In the genomic region with DNA sequence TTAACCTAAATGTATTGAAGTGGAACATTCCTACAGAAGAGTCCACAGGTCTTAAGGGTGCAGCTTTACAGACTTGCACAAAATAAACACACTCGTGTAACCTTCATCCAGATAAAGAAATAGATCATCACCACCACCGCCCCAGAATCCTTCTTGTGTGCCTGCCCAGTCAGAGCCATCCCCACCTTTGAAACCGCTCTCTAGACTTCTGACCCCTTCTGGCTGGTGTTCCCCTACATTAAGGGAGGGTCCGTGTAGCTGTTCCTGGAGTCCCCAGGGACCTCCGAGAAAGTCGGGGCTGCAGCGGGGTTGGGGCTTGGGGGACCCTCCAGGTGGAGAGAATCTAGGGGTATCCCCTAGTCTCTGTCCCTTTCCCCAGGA, we compare ENCODE assay signal across 12 cellular contexts. TPM values are rescaled to one million over a fixed set of nuclear protein-coding genes. Genes with fewer than 3 reads are reported as not detected.
DNase-seq lines count a peak whose midpoint lies in the region; ATAC-seq and TF ChIP-seq lines count a peak whose summit lies in the region.
"Had no signal": no experiment of that assay in that cellular context is flagged by ENCODE, and none has a peak within 500 bp of the region (broad histone marks: within the 10 kb centered on the region; RNA-seq: fewer than 3 reads in every experiment).

No MANE protein-coding gene starts in this region.

- WGBS in GM23248 (ENCODE audit: low coverage in 1 of 2, low lambda C conversion rate in 2 of 2, missing lambda C conversion rate in 2 of 2), 2 experiments, result 10 to 14% methylated on average over 7 of the region's 7 CpGs
- WGBS in psoas muscle, 3 donors, result 26 to 33% (median 33%) methylated on average over 7 of the region's 7 CpGs

- no peaks in the 10 kb centered on the region for H3F3A ChIP-seq in GM23248 (ENCODE audit: insufficient read depth)
- H3F3A ChIP-seq in MM.1S (ENCODE audit: insufficient read depth, low read length), result no peaks in the 10 kb centered on the region

- peak overlapping the region; percentile 90 for H3K4me2 ChIP-seq in GM23248 (ENCODE audit: unreplicated experiment)
- H3K4me2 ChIP-seq in MM.1S (ENCODE audit: low read depth, low read length), result peak overlapping the region; percentile 73; the same call in 1 of the 2 replicates
- peak overlapping the region; percentile 81 for H3K4me2 ChIP-seq in fibroblast of lung (ENCODE audit: extremely low read depth, insufficient read depth, low read length)

- peak overlapping the region; percentile 58 for H3K4me3 ChIP-seq in GM23248
- no peak overlapping the region for H3K4me3 ChIP-seq in MM.1S (ENCODE audit: low read length)
- peak overlapping the region in 3 of 4 experiments; percentile 21 to 91 (median 40) for H3K4me3 ChIP-seq in fibroblast of lung (replicated peaks in 1 of 4; ENCODE audit: control extremely low read depth in 1 of 4, insufficient read depth in 1 of 4, low read depth in 3 of 4, low read length in 4 of 4)
- H3K4me3 ChIP-seq in psoas muscle, result peak overlapping the region; percentile 31

- no peak for TF ChIP-seq POLR2A in GM18505 (IDR thresholded peaks at IDR 0.05; ENCODE audit: borderline replicate concordance, extremely low read depth, insufficient read depth, insufficient read length)

- H3K9me2 ChIP-seq in GM23248 (ENCODE audit: insufficient read depth) (no peaks in the 10 kb centered on the region), MM.1S (replicated peaks; ENCODE audit: insufficient read depth, low read length) (no peaks in the 10 kb centered on the region)

- H3K27me3 ChIP-seq in GM23248 (replicated peaks; ENCODE audit: insufficient read depth), result peaks cover 64% of the 10 kb centered on the region
- H3K27me3 ChIP-seq in MM.1S (replicated peaks; ENCODE audit: insufficient read depth, low read length), result peaks cover 21% of the 10 kb centered on the region
- H3K27me3 ChIP-seq in fibroblast of lung (ENCODE audit: control insufficient read depth, insufficient read depth, low read length), result no peaks in the 10 kb centered on the region
- peaks cover 0 to 64% (median 33%) of the 10 kb centered on the region in 3 donors for H3K27me3 ChIP-seq in psoas muscle (ENCODE audit: insufficient read depth in 3 of 3, low read length in 2 of 3)

- H4K20me1 ChIP-seq in GM23248 (ENCODE audit: insufficient read depth), result no peaks in the 10 kb centered on the region
- H4K20me1 ChIP-seq in MM.1S (ENCODE audit: insufficient read depth, low read length), result no peaks in the 10 kb centered on the region
- no peaks in the 10 kb centered on the region for H4K20me1 ChIP-seq in fibroblast of lung (ENCODE audit: control insufficient read depth, extremely low read depth, insufficient read depth, low read length)

- no peak overlapping the region for H3K27ac ChIP-seq in GM23248
- no peak overlapping the region for H3K27ac ChIP-seq in MM.1S (ENCODE audit: low read length)
- H3K27ac ChIP-seq in fibroblast of lung (ENCODE audit: insufficient read depth, low read length), result peak overlapping the region; percentile 93
- no peak overlapping the region for H3K27ac ChIP-seq in psoas muscle
- H3K27ac ChIP-seq: pancreas, vagina had no signal

- TF ChIP-seq CTCF in MM.1S (IDR thresholded peaks at IDR 0.05; ENCODE audit: low read length), result no peak
- TF ChIP-seq CTCF in fibroblast of lung (conservative IDR thresholded peaks at IDR 0.05 in 1 of 2, IDR thresholded peaks at IDR 0.05 in 1 of 2; ENCODE audit: low read depth in 1 of 2, low read length in 2 of 2), result no peak
- TF ChIP-seq CTCF in psoas muscle (IDR thresholded peaks at IDR 0.05), result no peak

- H3K79me2 ChIP-seq in GM23248 (ENCODE audit: insufficient read depth) (no peaks in the 10 kb centered on the region), MM.1S (ENCODE audit: low read length) (no peaks in the 10 kb centered on the region), fibroblast of lung (ENCODE audit: control insufficient read depth, insufficient read depth, low read length) (peaks cover 100% of the 10 kb centered on the region)

- H3K4me1 ChIP-seq in GM23248 (ENCODE audit: insufficient read depth), result no peaks in the 10 kb centered on the region
- no peaks in the 10 kb centered on the region for H3K4me1 ChIP-seq in MM.1S (ENCODE audit: low read length)
- peaks cover 58% of the 10 kb centered on the region for H3K4me1 ChIP-seq in fibroblast of lung (ENCODE audit: control insufficient read depth, extremely low read depth, insufficient read depth, low read length)
- no peaks in the 10 kb centered on the region for H3K4me1 ChIP-seq in psoas muscle

- intact Hi-C loops in psoas muscle (cut with DNase I), result no loop called here

- H3K9me3 ChIP-seq in GM23248 (ENCODE audit: low read depth) (no peaks in the 10 kb centered on the region), MM.1S (replicated peaks; ENCODE audit: insufficient read depth, low read length) (no peaks in the 10 kb centered on the region), fibroblast of lung (ENCODE audit: control insufficient read depth, insufficient read depth, low read depth, low read length) (no peaks in the 10 kb centered on the region), psoas muscle (no peaks in the 10 kb centered on the region)
- H3K9me3 ChIP-seq: pancreas, vagina had no signal

- H3K36me3 ChIP-seq in GM23248 (ENCODE audit: low read depth) (no peaks in the 10 kb centered on the region), MM.1S (replicated peaks; ENCODE audit: insufficient read depth, low read length) (no peaks in the 10 kb centered on the region), fibroblast of lung (ENCODE audit: control insufficient read depth, insufficient read depth, low read length) (peaks cover 9% of the 10 kb centered on the region), psoas muscle (ENCODE audit: insufficient read depth in 1 of 2, low read depth in 1 of 2) (no peaks in the 10 kb centered on the region)
- H3K36me3 ChIP-seq: pancreas, vagina had no signal

- ATAC-seq in psoas muscle, result no peak
- ATAC-seq in GM18505 (IDR thresholded peaks at IDR 0.05; ENCODE audit: unreplicated experiment), result no peak

- DNase-seq in GM23248 (no peak), MM.1S (no peak), fibroblast of lung (ENCODE audit: low read depth in 2 of 2) (no peak), psoas muscle (no peak), NOMO-1 treated with DMSO at 0.1 percent for 48 hours (lab: John Stamatoyannopoulos, UW; ENCODE audit: unreplicated experiment) (no peak), activated gamma-delta T cell (lab: John Stamatoyannopoulos, UW) (no peak)
- DNase-seq: DMS153; HCEC 1CT; NK-92 treated with Interleukin-12 subunit alpha and Interleukin-12 subunit beta, amount 100 ng/mL, for 24 hours had no signal

- H3K9ac ChIP-seq in GM23248 (no peak overlapping the region), MM.1S (ENCODE audit: low read length) (no peak overlapping the region), fibroblast of lung (ENCODE audit: insufficient read depth, low read length) (peak overlapping the region; percentile 45)

- 0 out of 2 replicates have a peak overlapping the region, but pooled peaks have one; percentile 44 for H2AFZ ChIP-seq in GM23248
- H2AFZ ChIP-seq in MM.1S (ENCODE audit: low read length), result 0 out of 2 replicates have a peak overlapping the region, but pooled peaks have one; percentile 65
- H2AFZ ChIP-seq in fibroblast of lung (ENCODE audit: low read length), result no peak overlapping the region

- in situ Hi-C loops in GM23248 (cut with MboI), result no loop called here

RNA-seq across cellular contexts. Expression of a gene that starts 9.4 kb away (rescaled TPM):
- total RNA-seq in GM23248 (2014; rRNA removed; shearing (Covaris generic)), result not detected in 2 replicates
- polyA plus RNA-seq in GM23248 (2016; fragmentation: Nextera tagmentation; extraction: Ambion mirVana), result not detected in 2 replicates
- total RNA-seq in fibroblast of lung, result 35.2 and 44.1 TPM in 2 replicates
- polyA plus RNA-seq in fibroblast of lung, result 84.3 and 93.9 TPM in 2 replicates
- polyA plus RNA-seq in fibroblast of lung (2012), result 55.1 and 85.4 TPM in 2 replicates
- polyA minus RNA-seq in fibroblast of lung (ENCODE audit: low replicate concordance), result 133 and 151 TPM in 2 replicates
- under 1 TPM in 1 of 4 donors, not detected in 3; 0.22 TPM for total RNA-seq in psoas muscle
- not detected for polyA plus RNA-seq in psoas muscle
- total RNA-seq: pancreas, vagina had no signal
- polyA plus RNA-seq: pancreas had no signal

Comparison
In these comparisons a context has a peak if more than half of its experiments do, and no peak if none do; other contexts are left out.
1. RNA of a gene that starts 9.4 kb away (total RNA-seq): 35.2 to 44.1 TPM in fibroblast of lung; 0.22 TPM in psoas muscle and not detected in GM23248; every median in the first group is over 10 times any median in the second.
2. Peak in every context shown above with its lines, with median percentiles within 50 percentile points of each other: H3K4me2 ChIP-seq.